ENCODE assay signal across 3 cellular contexts in genomic region chr2:164976875-164977470, GRCh38. TPM values are rescaled to one million over a fixed set of nuclear protein-coding genes. Genes with fewer than 3 reads are reported as not detected.
"Had no signal": no experiment of that assay in that cellular context is flagged by ENCODE, and none has a peak within 500 bp of the region (broad histone marks: within the 10 kb centered on the region; RNA-seq: fewer than 3 reads in every experiment).

No MANE protein-coding gene starts in this region.

RNA-seq across cellular contexts. Expression of gene SLC38A11, which starts 21.6 kb away (rescaled TPM):
- total RNA-seq: mammary epithelial cell, osteocyte had no signal
- polyA plus RNA-seq: naive thymus-derived CD8-positive, alpha-beta T cell had no signal
